2 cellular contexts compared by ENCODE assay signal in genomic region chr3:195698325-195699147, GRCh38.
TF ChIP-seq lines count a peak whose summit lies in the region.

No MANE protein-coding gene starts in this region.

TF ChIP-seq in A549, 52 proteins besides CTCF, POLR2A, EP300 and RAD21:
- TF ChIP-seq MYC (IDR thresholded peaks at IDR 0.05; ENCODE audit: borderline replicate concordance, low read length): no peak
- TF ChIP-seq USF2 (IDR thresholded peaks at IDR 0.05): no peak
- TF ChIP-seq ZFP36 (IDR thresholded peaks at IDR 0.05; ENCODE audit: borderline replicate concordance, partially characterized antibody): no peak
- TF ChIP-seq GATA3 (IDR thresholded peaks at IDR 0.05; ENCODE audit: borderline replicate concordance): no peak
- TF ChIP-seq HOXB13 (CRISPR knock-in tag; IDR thresholded peaks at IDR 0.05; ENCODE audit: low read depth): 0 out of 2 replicates have a peak, but pooled peaks have one; percentile 12
- no peak for TF ChIP-seq HOXB5 (CRISPR knock-in tag; IDR thresholded peaks at IDR 0.05)

TF ChIP-seq in K562, 482 proteins besides CTCF, POLR2A, EP300 and RAD21 (continues in another document):
- TF ChIP-seq CBX8 (IDR thresholded peaks at IDR 0.05; ENCODE audit: borderline replicate concordance, extremely low read depth, low read depth, low read length, poor library complexity, severe bottlenecking): no peak
- TF ChIP-seq DPF2 (IDR thresholded peaks at IDR 0.05): no peak
- TF ChIP-seq ZNF384 (IDR thresholded peaks at IDR 0.05; ENCODE audit: low read depth, low read length): no peak
- no peak for TF ChIP-seq RHOXF2B (CRISPR knock-in tag; conservative IDR thresholded peaks at IDR 0.05)
- no peak for TF ChIP-seq ADNP (tag; IDR thresholded peaks at IDR 0.05)
- TF ChIP-seq IRF1 (CRISPR knock-in tag; IDR thresholded peaks at IDR 0.05; ENCODE audit: borderline replicate concordance): no peak
- TF ChIP-seq BRCA1 (IDR thresholded peaks at IDR 0.05): no peak
- TF ChIP-seq BRCA1 (CRISPR knock-in tag; IDR thresholded peaks at IDR 0.05): no peak
- TF ChIP-seq L3MBTL2 (IDR thresholded peaks at IDR 0.05): no peak
- no peak for TF ChIP-seq ZNF133 (CRISPR knock-in tag; IDR thresholded peaks at IDR 0.05)
- TF ChIP-seq TEAD2 (tag; IDR thresholded peaks at IDR 0.05): 0 out of 2 replicates have a peak, but pooled peaks have one; percentile 13
- TF ChIP-seq PRPF4 (IDR thresholded peaks at IDR 0.05; ENCODE audit: insufficient read depth, low read depth, low read length, poor library complexity, severe bottlenecking): no peak
- TF ChIP-seq ZNF232 (CRISPR knock-in tag; IDR thresholded peaks at IDR 0.05): peak; percentile 72; the same call in 1 of the 2 replicates
- TF ChIP-seq TFAP4 (CRISPR knock-in tag; IDR thresholded peaks at IDR 0.05; ENCODE audit: borderline replicate concordance): no peak
- no peak for TF ChIP-seq ARHGAP35 (IDR thresholded peaks at IDR 0.05; ENCODE audit: partially characterized antibody)
- no peak for TF ChIP-seq JUNB (CRISPR knock-in tag; conservative IDR thresholded peaks at IDR 0.05)
- no peak for TF ChIP-seq LEF1 (IDR thresholded peaks at IDR 0.05)
- no peak for TF ChIP-seq POLR2B (IDR thresholded peaks at IDR 0.05; ENCODE audit: low read depth, partially characterized antibody)
- TF ChIP-seq HLTF (IDR thresholded peaks at IDR 0.05): 0 out of 2 replicates have a peak, but pooled peaks have one; percentile 1
- no peak for TF ChIP-seq KAT8 (IDR thresholded peaks at IDR 0.05; ENCODE audit: low read depth)
- no peak for TF ChIP-seq MYBL2 (IDR thresholded peaks at IDR 0.05; ENCODE audit: low read depth)
- TF ChIP-seq MYBL2 (CRISPR knock-in tag; IDR thresholded peaks at IDR 0.05; ENCODE audit: borderline replicate concordance): no peak
- TF ChIP-seq KDM4B (IDR thresholded peaks at IDR 0.05; ENCODE audit: borderline replicate concordance in 2 of 2, low read depth in 1 of 2): no peak
- TF ChIP-seq ZNF583 (CRISPR knock-in tag; IDR thresholded peaks at IDR 0.05): no peak
- TF ChIP-seq FOXK1 (CRISPR knock-in tag; IDR thresholded peaks at IDR 0.05; ENCODE audit: borderline replicate concordance): peak; percentile 81; the same call in 1 of the 2 replicates
- TF ChIP-seq HNRNPK (IDR thresholded peaks at IDR 0.05; ENCODE audit: low read depth, low read length, poor library complexity, severe bottlenecking): no peak
- TF ChIP-seq POLR2AphosphoS5 (IDR thresholded peaks at IDR 0.05; ENCODE audit: control insufficient read depth, insufficient read depth, low read depth, low read length): no peak
- TF ChIP-seq BRF1 (IDR thresholded peaks at IDR 0.05; ENCODE audit: borderline replicate concordance, extremely low read depth, insufficient read length): no peak
- TF ChIP-seq RNF2 (IDR thresholded peaks at IDR 0.05): no peak
- TF ChIP-seq HSF4 (CRISPR knock-in tag; IDR thresholded peaks at IDR 0.05; ENCODE audit: borderline replicate concordance): no peak
- no peak for TF ChIP-seq SIRT6 (IDR thresholded peaks at IDR 0.05; ENCODE audit: low read depth, low read length)
- no peak for TF ChIP-seq ZNF785 (CRISPR knock-in tag; IDR thresholded peaks at IDR 0.05)
- TF ChIP-seq TEAD1 (CRISPR knock-in tag; IDR thresholded peaks at IDR 0.05): no peak
- no peak for TF ChIP-seq ERF (CRISPR knock-in tag; IDR thresholded peaks at IDR 0.05)
- no peak; the same call in 1 of the 2 replicates for TF ChIP-seq HINFP (tag; conservative IDR thresholded peaks at IDR 0.05; ENCODE audit: low read depth)
- peak; percentile 16; the same call in 1 of the 2 replicates for TF ChIP-seq E2F5 (CRISPR knock-in tag; IDR thresholded peaks at IDR 0.05)
- no peak for TF ChIP-seq GABPB1 (CRISPR knock-in tag; IDR thresholded peaks at IDR 0.05)
- peak; percentile 29; the same call in 1 of the 2 replicates for TF ChIP-seq MTF1 (CRISPR knock-in tag; IDR thresholded peaks at IDR 0.05; ENCODE audit: borderline replicate concordance)
- no peak for TF ChIP-seq CREB3 (tag; conservative IDR thresholded peaks at IDR 0.05; ENCODE audit: low read depth)
- peak in 1 of 3 experiments; percentile 10; a peak in 1 of 6 replicates for TF ChIP-seq ZBTB11 (CRISPR knock-in tag; IDR thresholded peaks at IDR 0.05)
- no peak; the same call in 1 of the 2 replicates for TF ChIP-seq BHLHE40 (IDR thresholded peaks at IDR 0.05; ENCODE audit: low read length)
- TF ChIP-seq SREBF2 (CRISPR knock-in tag; IDR thresholded peaks at IDR 0.05): no peak
- TF ChIP-seq SMAD3 (CRISPR knock-in tag; conservative IDR thresholded peaks at IDR 0.05): no peak
- no peak for TF ChIP-seq GTF2A2 (tag; IDR thresholded peaks at IDR 0.05)
- peak; percentile 32 for TF ChIP-seq RBM39 (optimal IDR thresholded peaks at IDR 0.05; ENCODE audit: low read depth, low read length)
- TF ChIP-seq SMAD1 (IDR thresholded peaks at IDR 0.05; ENCODE audit: low read depth, low read length, partially characterized antibody): no peak
- no peak for TF ChIP-seq TOE1 (IDR thresholded peaks at IDR 0.05; ENCODE audit: borderline replicate concordance)
- TF ChIP-seq TOE1 (CRISPR knock-in tag; IDR thresholded peaks at IDR 0.05; ENCODE audit: borderline replicate concordance, low read depth): no peak
- no peak for TF ChIP-seq MIER1 (IDR thresholded peaks at IDR 0.05; ENCODE audit: low read depth)
- TF ChIP-seq ATF1 (CRISPR knock-in tag; IDR thresholded peaks at IDR 0.05): no peak
- TF ChIP-seq ATF1 (tag; IDR thresholded peaks at IDR 0.05): no peak
- TF ChIP-seq ZBTB34 (CRISPR knock-in tag; IDR thresholded peaks at IDR 0.05): no peak
- TF ChIP-seq ETS2 (tag; IDR thresholded peaks at IDR 0.05; ENCODE audit: borderline replicate concordance, poor library complexity, severe bottlenecking): no peak
- no peak for TF ChIP-seq FOS (IDR thresholded peaks at IDR 0.05; ENCODE audit: extremely low read depth, insufficient read length)
- TF ChIP-seq GATAD2A (IDR thresholded peaks at IDR 0.05): no peak
- no peak for TF ChIP-seq THRAP3 (IDR thresholded peaks at IDR 0.05; ENCODE audit: borderline replicate concordance)
- TF ChIP-seq DLX4 (CRISPR knock-in tag; IDR thresholded peaks at IDR 0.05): no peak
- 0 out of 2 replicates have a peak, but pooled peaks have one; percentile 6 for TF ChIP-seq RB1 (IDR thresholded peaks at IDR 0.05; ENCODE audit: low read depth)
- no peak for TF ChIP-seq RFX7 (CRISPR knock-in tag; IDR thresholded peaks at IDR 0.05)
- TF ChIP-seq TCF7L2 (IDR thresholded peaks at IDR 0.05; ENCODE audit: low read depth, low read length): no peak
- TF ChIP-seq BRD9 (IDR thresholded peaks at IDR 0.05; ENCODE audit: low read depth, partially characterized antibody): no peak
- TF ChIP-seq SMAD2 (IDR thresholded peaks at IDR 0.05; ENCODE audit: low read depth, low read length): no peak
- no peak for TF ChIP-seq MTA3 (IDR thresholded peaks at IDR 0.05; ENCODE audit: borderline replicate concordance)
- TF ChIP-seq FOXK2 (conservative IDR thresholded peaks at IDR 0.05 in 1 of 2, IDR thresholded peaks at IDR 0.05 in 1 of 2; ENCODE audit: low read depth in 2 of 2): no peak
- TF ChIP-seq CHCHD3 (CRISPR knock-in tag; IDR thresholded peaks at IDR 0.05): no peak
- no peak for TF ChIP-seq PML (IDR thresholded peaks at IDR 0.05; ENCODE audit: low read length)
- no peak for TF ChIP-seq ZNF41 (CRISPR knock-in tag; conservative IDR thresholded peaks at IDR 0.05)
- no peak for TF ChIP-seq ATF7 (IDR thresholded peaks at IDR 0.05)
- no peak for TF ChIP-seq HBP1 (CRISPR knock-in tag; IDR thresholded peaks at IDR 0.05)
- no peak for TF ChIP-seq HNRNPUL1 (IDR thresholded peaks at IDR 0.05; ENCODE audit: low read length)
- no peak for TF ChIP-seq CREBBP (IDR thresholded peaks at IDR 0.05; ENCODE audit: low read depth, low read length)
- TF ChIP-seq ZKSCAN3 (CRISPR knock-in tag; IDR thresholded peaks at IDR 0.05): no peak
